ENCODE assay signal across 1 cellular context in genomic region chr19:18297308-18297707, GRCh38.
TF ChIP-seq lines count a peak whose summit lies in the region.

No MANE protein-coding gene starts in this region.

TF ChIP-seq in WTC11, 78 proteins besides CTCF, POLR2A, EP300 and RAD21 (continued from another document):
- TF ChIP-seq AR (CRISPR knock-in tag; IDR thresholded peaks at IDR 0.05) (no peak), FOXJ3 (CRISPR knock-in tag; IDR thresholded peaks at IDR 0.05; ENCODE audit: borderline replicate concordance) (no peak), OVOL2 (CRISPR knock-in tag; IDR thresholded peaks at IDR 0.05; ENCODE audit: borderline replicate concordance) (no peak), PREB (CRISPR knock-in tag; IDR thresholded peaks at IDR 0.05; ENCODE audit: borderline replicate concordance) (no peak), ETV6 (CRISPR knock-in tag; IDR thresholded peaks at IDR 0.05) (no peak), E2F4 (CRISPR knock-in tag; IDR thresholded peaks at IDR 0.05; ENCODE audit: borderline replicate concordance, low read depth) (no peak), KAT7 (CRISPR knock-in tag; IDR thresholded peaks at IDR 0.05; ENCODE audit: borderline replicate concordance) (no peak), MAX (CRISPR knock-in tag; IDR thresholded peaks at IDR 0.05) (no peak; the same call in 1 of the 2 replicates), ESRRA (CRISPR knock-in tag; IDR thresholded peaks at IDR 0.05; ENCODE audit: borderline replicate concordance) (no peak), AFF4 (CRISPR knock-in tag; IDR thresholded peaks at IDR 0.05; ENCODE audit: borderline replicate concordance) (no peak), SOX15 (CRISPR knock-in tag; IDR thresholded peaks at IDR 0.05) (no peak), MLX (CRISPR knock-in tag; IDR thresholded peaks at IDR 0.05) (no peak), ZNF121 (CRISPR knock-in tag; IDR thresholded peaks at IDR 0.05) (no peak), ZBTB43 (CRISPR knock-in tag; IDR thresholded peaks at IDR 0.05) (no peak), MYBL2 (CRISPR knock-in tag; IDR thresholded peaks at IDR 0.05) (no peak), ZNF219 (CRISPR knock-in tag; IDR thresholded peaks at IDR 0.05; ENCODE audit: borderline replicate concordance) (no peak), ZNF532 (CRISPR knock-in tag; IDR thresholded peaks at IDR 0.05; ENCODE audit: borderline replicate concordance) (no peak)
TF ChIP-seq in WTC11: peak in this region for 0.
